Comparison of ENCODE assay signal across 8 cellular contexts in genomic region chr11:120334894-120335462, GRCh38. TPM values are rescaled to one million over a fixed set of nuclear protein-coding genes. Genes with fewer than 3 reads are reported as not detected.
DNase-seq lines count a peak whose midpoint lies in the region; ATAC-seq and TF ChIP-seq lines count a peak whose summit lies in the region.

No MANE protein-coding gene starts in this region.

- peak; percentile 62 to 69 (median 67) for DNase-seq in CD4-positive, alpha-beta memory T cell
- peak; percentile 14 for DNase-seq in NCI-H510A (lab: John Stamatoyannopoulos, UW)
- DNase-seq in activated CD4-positive, alpha-beta T cell treated with anti-CD3 and anti-CD28 coated beads for 36 hours, result peak; percentile 65
- peak in 2 of 3 donors; percentile 16 to 50 for DNase-seq in effector memory CD4-positive, alpha-beta T cell
- DNase-seq in medulla oblongata (ENCODE audit: extremely low spot score), result peak; percentile 93
- peak; percentile 16 for DNase-seq in stimulated activated CD8-positive, alpha-beta memory T cell treated with anti-CD3 and anti-CD28 coated beads, Interleukin-7, amount 100 ng/mL, for 24 hours (ENCODE audit: low read depth)

- peaks cover 0 to 5% of the 10 kb centered on the region in 2 donors for H3K36me3 Mint-ChIP-seq in CD4-positive, alpha-beta memory T cell
- no peaks in the 10 kb centered on the region for H3K36me3 Mint-ChIP-seq in activated CD4-positive, alpha-beta T cell treated with anti-CD3 and anti-CD28 coated beads for 36 hours (ENCODE audit: low read depth)

- peak overlapping the region in 1 of 2 donors; percentile 14 for H3K4me3 ChIP-seq in CD4-positive, alpha-beta memory T cell (ENCODE audit: low read length in 2 of 2)
- peak overlapping the region; percentile 84 for H3K4me3 ChIP-seq in HEK293 (ENCODE audit: low read depth, low read length)
- peak overlapping the region; percentile 67 for H3K4me3 ChIP-seq in effector memory CD4-positive, alpha-beta T cell (ENCODE audit: insufficient read depth, low read depth, low read length, poor library complexity, severe bottlenecking)

- H3K4me3 Mint-ChIP-seq in CD4-positive, alpha-beta memory T cell, result peak overlapping the region; percentile 47 to 89 (median 77)
- H3K4me3 Mint-ChIP-seq in activated CD4-positive, alpha-beta T cell treated with anti-CD3 and anti-CD28 coated beads for 36 hours, result peak overlapping the region; percentile 40

- H3K4me1 Mint-ChIP-seq in CD4-positive, alpha-beta memory T cell, result peaks cover 20 to 32% (median 29%) of the 10 kb centered on the region in 4 donors
- peaks cover 23% of the 10 kb centered on the region for H3K4me1 Mint-ChIP-seq in activated CD4-positive, alpha-beta T cell treated with anti-CD3 and anti-CD28 coated beads for 36 hours

- no peak overlapping the region for H3K27ac ChIP-seq in CD4-positive, alpha-beta memory T cell (ENCODE audit: low read depth, low read length)
- peak overlapping the region; percentile 94 for H3K27ac ChIP-seq in HEK293 (ENCODE audit: extremely low read depth, low read depth, low read length)
- H3K27ac ChIP-seq in effector memory CD4-positive, alpha-beta T cell (ENCODE audit: insufficient read depth, low read length, poor library complexity, severe bottlenecking), result no peak overlapping the region

- no peaks in the 10 kb centered on the region for H3K36me3 ChIP-seq in CD4-positive, alpha-beta memory T cell (ENCODE audit: insufficient read depth, low read length)
- H3K36me3 ChIP-seq in HEK293 (ENCODE audit: control insufficient read depth in 2 of 2, insufficient read depth in 1 of 2, low read length in 2 of 2), result peaks cover 0 to 17% of the 10 kb centered on the region in 2 experiments; a peak in 1 of 3 replicates
- H3K36me3 ChIP-seq in effector memory CD4-positive, alpha-beta T cell (ENCODE audit: control insufficient read depth, insufficient read depth, low read length), result no peaks in the 10 kb centered on the region

- no peaks in the 10 kb centered on the region for H3K9me3 ChIP-seq in CD4-positive, alpha-beta memory T cell (ENCODE audit: control insufficient read depth in 1 of 2, low read length in 2 of 2)
- no peaks in the 10 kb centered on the region for H3K9me3 ChIP-seq in HEK293 (ENCODE audit: control insufficient read depth, insufficient read depth, low read depth, low read length)
- H3K9me3 ChIP-seq in effector memory CD4-positive, alpha-beta T cell (ENCODE audit: control insufficient read depth, low read length), result no peaks in the 10 kb centered on the region

- H3K27me3 ChIP-seq in CD4-positive, alpha-beta memory T cell (ENCODE audit: insufficient read depth, low read length), result peaks cover 13% of the 10 kb centered on the region
- H3K27me3 ChIP-seq in effector memory CD4-positive, alpha-beta T cell (replicated peaks; ENCODE audit: control insufficient read depth, insufficient read depth, low read length, poor library complexity, severe bottlenecking), result peaks cover 12% of the 10 kb centered on the region

- peak overlapping the region in 2 of 7 donors; percentile 20 to 67 for H3K27ac Mint-ChIP-seq in CD4-positive, alpha-beta memory T cell
- H3K27ac Mint-ChIP-seq in activated CD4-positive, alpha-beta T cell treated with anti-CD3 and anti-CD28 coated beads for 36 hours, result peak overlapping the region; percentile 28

- peaks cover 0 to 6% (median 0%) of the 10 kb centered on the region in 8 donors for H3K9me3 Mint-ChIP-seq in CD4-positive, alpha-beta memory T cell
- H3K9me3 Mint-ChIP-seq in activated CD4-positive, alpha-beta T cell treated with anti-CD3 and anti-CD28 coated beads for 36 hours (ENCODE audit: low read depth), result no peaks in the 10 kb centered on the region

- intact Hi-C loops in CD4-positive, alpha-beta memory T cell (cut with micrococcal nuclease), result loop anchor here (1.0 to 2.0 kb wide), 3 partner anchors 350 to 778 kb away; no protein-coding TSS in a partner anchor
- intact Hi-C loops in activated CD4-positive, alpha-beta T cell treated with anti-CD3 and anti-CD28 coated beads for 36 hours (cut with DNase I, micrococcal nuclease), result loop anchor here (2.0 to 10.0 kb wide), 8 partner anchors 97 to 957 kb away; partner anchors contain the start of genes GRIK4 (in 1 of the 2) and SC5D (in 1 of the 2)

- POLR2A ChIA-PET in CD4-positive, alpha-beta memory T cell (lab: Charles Lee; ENCODE audit: partially characterized antibody), result interaction anchor here (1.0 to 1.5 kb wide), 3 partner anchors 9 to 350 kb away, joined by 3 to 5 read pairs (median 3); no protein-coding TSS in a partner anchor
- POLR2A ChIA-PET in HEK293 (lab: Yijun Ruan, JAX), result interaction anchor here (0.6 to 2.1 kb wide), 8 partner anchors 9 to 1133 kb away, joined by 3 to 9 read pairs (median 4); partner anchors contain the start of gene TLCD5
- POLR2A ChIA-PET in activated CD4-positive, alpha-beta T cell treated with anti-CD3 and anti-CD28 coated beads for 36 hours (lab: Charles Lee), result no interaction called here

- ATAC-seq in activated CD4-positive, alpha-beta T cell treated with anti-CD3 and anti-CD28 coated beads for 36 hours, result peak; percentile 28
- ATAC-seq in GM21360 (IDR thresholded peaks at IDR 0.05; ENCODE audit: unreplicated experiment), result no peak

- CTCF ChIA-PET in CD4-positive, alpha-beta memory T cell (lab: Charles Lee; ENCODE audit: partially characterized antibody), result interaction anchor here (0.9 to 4.9 kb wide), 19 partner anchors 9 to 860 kb away, joined by 3 to 104 read pairs (median 4); no protein-coding TSS in a partner anchor
- CTCF ChIA-PET in HEK293 (lab: Yijun Ruan, JAX), result interaction anchor here (0.6 to 2.4 kb wide), 32 partner anchors 9 to 699 kb away, joined by 3 to 13 read pairs (median 3); partner anchors contain the start of genes NECTIN1, POU2F3 and TLCD5
- CTCF ChIA-PET in activated CD4-positive, alpha-beta T cell treated with anti-CD3 and anti-CD28 coated beads for 36 hours (lab: Charles Lee), result interaction anchor here (0.7 to 2.5 kb wide), 15 partner anchors 8 to 1232 kb away, joined by 3 to 10 read pairs (median 4); partner anchors contain the start of gene TLCD5

- peaks cover 30 to 36% of the 10 kb centered on the region in 2 donors for H3K27me3 Mint-ChIP-seq in CD4-positive, alpha-beta memory T cell
- H3K27me3 Mint-ChIP-seq in activated CD4-positive, alpha-beta T cell treated with anti-CD3 and anti-CD28 coated beads for 36 hours, result peaks cover 39% of the 10 kb centered on the region

- TF ChIP-seq CTCF in HEK293 (tag by site-specific recombination; IDR thresholded peaks at IDR 0.05), result peak; percentile 32; the same call in 1 of the 2 replicates

- H3K4me1 ChIP-seq in CD4-positive, alpha-beta memory T cell (ENCODE audit: insufficient read depth, low read length), result peaks cover 31% of the 10 kb centered on the region
- no peaks in the 10 kb centered on the region for H3K4me1 ChIP-seq in HEK293 (ENCODE audit: control insufficient read depth, insufficient read depth, low read length)
- H3K4me1 ChIP-seq in effector memory CD4-positive, alpha-beta T cell (ENCODE audit: control insufficient read depth, insufficient read depth, low read length, poor library complexity, severe bottlenecking), result peaks cover 19% of the 10 kb centered on the region

TF ChIP-seq in HEK293, 187 proteins besides CTCF, POLR2A, EP300 and RAD21 (continues in another document):
- TF ChIP-seq, protein P1, sequence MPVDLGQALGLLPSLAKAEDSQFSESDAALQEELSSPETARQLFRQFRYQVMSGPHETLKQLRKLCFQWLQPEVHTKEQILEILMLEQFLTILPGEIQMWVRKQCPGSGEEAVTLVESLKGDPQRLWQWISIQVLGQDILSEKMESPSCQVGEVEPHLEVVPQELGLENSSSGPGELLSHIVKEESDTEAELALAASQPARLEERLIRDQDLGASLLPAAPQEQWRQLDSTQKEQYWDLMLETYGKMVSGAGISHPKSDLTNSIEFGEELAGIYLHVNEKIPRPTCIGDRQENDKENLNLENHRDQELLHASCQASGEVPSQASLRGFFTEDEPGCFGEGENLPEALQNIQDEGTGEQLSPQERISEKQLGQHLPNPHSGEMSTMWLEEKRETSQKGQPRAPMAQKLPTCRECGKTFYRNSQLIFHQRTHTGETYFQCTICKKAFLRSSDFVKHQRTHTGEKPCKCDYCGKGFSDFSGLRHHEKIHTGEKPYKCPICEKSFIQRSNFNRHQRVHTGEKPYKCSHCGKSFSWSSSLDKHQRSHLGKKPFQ (tag by site-specific recombination; IDR thresholded peaks at IDR 0.05), result no peak
- TF ChIP-seq SP2 (tag by site-specific recombination; IDR thresholded peaks at IDR 0.05) (no peak), GLI2 (tag by site-specific recombination; IDR thresholded peaks at IDR 0.05; ENCODE audit: borderline replicate concordance, low read depth) (0 out of 2 replicates have a peak, but pooled peaks have one; percentile 12), KLF16 (tag by site-specific recombination; IDR thresholded peaks at IDR 0.05) (no peak)

RNA-seq across cellular contexts. Expression of gene ARHGEF12, which starts 1.2 kb away (rescaled TPM):
- 1 to 10 TPM; 4.6 to 5.0 TPM for total RNA-seq in CD4-positive, alpha-beta memory T cell
- 1 to 10 TPM in 1 of 2 donors, under 1 TPM in 1; 0.80 to 3.1 TPM for polyA plus RNA-seq in CD4-positive, alpha-beta memory T cell
- total RNA-seq in activated CD4-positive, alpha-beta T cell treated with anti-CD3 and anti-CD28 coated beads for 36 hours, result 10 to 100 TPM; 14.3 to 14.5 TPM

RNA-seq across cellular contexts. Expression of gene TLCD5, which starts 9.9 kb away (rescaled TPM):
- under 1 TPM; 0.25 to 0.70 TPM for total RNA-seq in CD4-positive, alpha-beta memory T cell
- polyA plus RNA-seq in CD4-positive, alpha-beta memory T cell, result under 1 TPM; 0.13 to 0.30 TPM
- 1 to 10 TPM in 1 of 2 experiments, under 1 TPM in 1; 0.80 to 1.7 TPM for total RNA-seq in activated CD4-positive, alpha-beta T cell treated with anti-CD3 and anti-CD28 coated beads for 36 hours

Comparison
In these comparisons a context has a peak if more than half of its experiments do, and no peak if none do; other contexts are left out.
1. DNase-seq: peak in every context shown above with its lines; median percentile 93 in medulla oblongata; 67 in CD4-positive, alpha-beta memory T cell; 65 in activated CD4-positive, alpha-beta T cell treated with anti-CD3 and anti-CD28 coated beads for 36 hours; 33 in effector memory CD4-positive, alpha-beta T cell; 16 in stimulated activated CD8-positive, alpha-beta memory T cell treated with anti-CD3 and anti-CD28 coated beads, Interleukin-7, amount 100 ng/mL, for 24 hours; 14 in NCI-H510A.